In genomic region chr6:9862603-9863167, GRCh38 we compare ENCODE assay signal across 16 cellular contexts.
DNase-seq lines count a peak whose midpoint lies in the region; ATAC-seq and TF ChIP-seq lines count a peak whose summit lies in the region.
"Had no signal": no experiment of that assay in that cellular context is flagged by ENCODE, and none has a peak within 500 bp of the region (broad histone marks: within the 10 kb centered on the region; RNA-seq: fewer than 3 reads in every experiment).

No MANE protein-coding gene starts in this region.

- H3K9me3 ChIP-seq in HEK293 (ENCODE audit: control insufficient read depth, insufficient read depth, low read depth, low read length) (no peaks in the 10 kb centered on the region; the same call in 1 of the 2 replicates), aorta (ENCODE audit: control insufficient read depth, low read length) (peaks cover 2% of the 10 kb centered on the region)

- no peak overlapping the region for H3K56ac ChIP-seq in mesendoderm (ENCODE audit: low read length)

- H4K5ac ChIP-seq in mesendoderm (ENCODE audit: low read length) = no peak overlapping the region

- no peak overlapping the region for H3K4me2 ChIP-seq in mesendoderm (ENCODE audit: low read length)

- DNase-seq in Caki2 (ENCODE audit: low read depth) = peak; percentile 5
- peak; percentile 5 for DNase-seq in OCI-M1 (lab: John Stamatoyannopoulos, UW)
- peak; percentile 20 for DNase-seq in mesendoderm
- DNase-seq in NCI-H345 (lab: John Stamatoyannopoulos, UW) = no peak
- DNase-seq in aorta = no peak
- DNase-seq: C1 segment of cervical spinal cord; CD4-positive, alpha-beta memory T cell; COR-L47; DMS153; DND-41; GM23248; H7; HFFc6 had no signal

- no peaks in the 10 kb centered on the region for H3K79me1 ChIP-seq in mesendoderm (ENCODE audit: low read length)

- H3K27ac ChIP-seq in HEK293 (ENCODE audit: extremely low read depth, low read depth, low read length) (no peak overlapping the region), mesendoderm (ENCODE audit: low read depth, low read length) (no peak overlapping the region), aorta (ENCODE audit: low read depth in 1 of 2, low read length in 2 of 2) (no peak overlapping the region)
- H3K27ac ChIP-seq: GM23248 had no signal

- in situ Hi-C loops in Caki2 (cut with HindIII; ENCODE audit: low pct_unique_long_range_greater_than_20kb, low sequenced_read_pairs) = no loop called here

- H3K27me3 ChIP-seq in mesendoderm (ENCODE audit: insufficient read depth, low read length, poor library complexity) (no peaks in the 10 kb centered on the region), aorta (ENCODE audit: control insufficient read depth in 1 of 2, insufficient read depth in 2 of 2, low read length in 1 of 2) (no peaks in the 10 kb centered on the region)

- no peak for ATAC-seq in esophagus mucosa
- no peak for ATAC-seq in aorta (ENCODE audit: low FRiP score)
- ATAC-seq: HCT116 had no signal

- no peak overlapping the region for H2AK5ac ChIP-seq in mesendoderm (ENCODE audit: low read length)

- WGBS in mesendoderm (ENCODE audit: extremely low coverage, insufficient coverage, low lambda C conversion rate) = no CpG with 5 or more reads among the region's 2 CpGs
- 76 to 78% methylated on average over 2 of the region's 2 CpGs for whole genome bisulfite sequencing in aorta, 2 donors

- H3K4me1 ChIP-seq in HEK293 (ENCODE audit: control insufficient read depth, insufficient read depth, low read length) (no peaks in the 10 kb centered on the region), mesendoderm (ENCODE audit: control insufficient read depth, low read depth, low read length) (no peaks in the 10 kb centered on the region), aorta (ENCODE audit: control insufficient read depth in 1 of 2, insufficient read depth in 2 of 2, low read length in 2 of 2) (no peaks in the 10 kb centered on the region)

- no peak overlapping the region for H4K8ac ChIP-seq in mesendoderm (ENCODE audit: low read depth, low read length)

- H3K23ac ChIP-seq in mesendoderm (ENCODE audit: low read length) = no peak overlapping the region

- intact Hi-C loops in aorta (cut with DNase I) = no loop called here

- H3K18ac ChIP-seq in mesendoderm (ENCODE audit: low read length) = no peak overlapping the region

- H3K36me3 ChIP-seq in HEK293 (ENCODE audit: control insufficient read depth in 2 of 2, insufficient read depth in 1 of 2, low read length in 2 of 2) = no peaks in the 10 kb centered on the region
- H3K36me3 ChIP-seq in mesendoderm (ENCODE audit: control insufficient read depth, insufficient read depth, low read length) = no peaks in the 10 kb centered on the region
- no peaks in the 10 kb centered on the region for H3K36me3 ChIP-seq in aorta (ENCODE audit: control insufficient read depth in 1 of 2, insufficient read depth in 2 of 2, low read length in 1 of 2)

- H3K9ac ChIP-seq in mesendoderm (ENCODE audit: low read length) = no peak overlapping the region
- H3K9ac ChIP-seq: GM23248 had no signal

- CTCF ChIA-PET in HEK293 (lab: Yijun Ruan, JAX) = no interaction called here

- no peak overlapping the region for H2BK15ac ChIP-seq in mesendoderm (replicated peaks; ENCODE audit: low read depth)

- no peak for TF ChIP-seq CTCF in HEK293 (tag by site-specific recombination; IDR thresholded peaks at IDR 0.05)

- H3K4ac ChIP-seq in mesendoderm (ENCODE audit: low read depth, low read length) = no peak overlapping the region

- H3K4me3 ChIP-seq in HEK293 (ENCODE audit: low read depth, low read length) (no peak overlapping the region), mesendoderm (ENCODE audit: low read length) (no peak overlapping the region), aorta (ENCODE audit: low read length in 2 of 2) (no peak overlapping the region)
- H3K4me3 ChIP-seq: GM23248 had no signal

- POLR2A ChIA-PET in HEK293 (lab: Yijun Ruan, JAX) = no interaction called here

- H2BK120ac ChIP-seq in mesendoderm (ENCODE audit: low read depth, low read length) = no peak overlapping the region

- no peak overlapping the region for H2BK5ac ChIP-seq in mesendoderm (ENCODE audit: low read length)

- H3K79me2 ChIP-seq in mesendoderm (ENCODE audit: control insufficient read depth, insufficient read depth, low read length) = no peaks in the 10 kb centered on the region

TF ChIP-seq in HEK293, 187 proteins besides CTCF, POLR2A, EP300 and RAD21:
- TF ChIP-seq TRIM28 (IDR thresholded peaks at IDR 0.05; ENCODE audit: borderline replicate concordance, low read length) (peak; percentile 69; the same call in 1 of the 2 replicates), SETDB1 (IDR thresholded peaks at IDR 0.05; ENCODE audit: insufficient read length, low read length) (peak; percentile 94), ZNF843 (tag by site-specific recombination; IDR thresholded peaks at IDR 0.05) (no peak)

Comparison
In these comparisons a context has a peak if more than half of its experiments do, and no peak if none do; other contexts are left out.
1. DNase-seq: peak in Caki2 (single experiment), OCI-M1 (single experiment) and mesendoderm (single experiment); none in NCI-H345 (single experiment) and aorta (0 of 2).